18 cellular contexts compared by ENCODE assay signal in genomic region chr1:111483166-111483565, GRCh38. TPM values are rescaled to one million over a fixed set of nuclear protein-coding genes. Genes with fewer than 3 reads are reported as not detected.
"Had no signal": no experiment of that assay in that cellular context is flagged by ENCODE, and none has a peak within 500 bp of the region (broad histone marks: within the 10 kb centered on the region; RNA-seq: fewer than 3 reads in every experiment).

No MANE protein-coding gene starts in this region.

- H3K27ac Mint-ChIP-seq: activated naive CD8-positive, alpha-beta T cell treated with anti-CD3 and anti-CD28 coated beads, Interleukin-2, amount 10 ng/mL, durations not matched to agents 7 days and 5 days had no signal

- H3K9me3 Mint-ChIP-seq: activated naive CD8-positive, alpha-beta T cell treated with anti-CD3 and anti-CD28 coated beads, Interleukin-2, amount 10 ng/mL, durations not matched to agents 7 days and 5 days; naive thymus-derived CD4-positive, alpha-beta T cell had no signal

- H3K27ac ChIP-seq: parathyroid adenoma, SK-N-MC had no signal

- H3K4me3 ChIP-seq: lung, mucosa of descending colon, SK-N-MC had no signal

- H3K4me1 ChIP-seq: parathyroid adenoma had no signal

- H3K9me3 ChIP-seq: mucosa of descending colon had no signal

- H3K4me3 Mint-ChIP-seq: activated naive CD8-positive, alpha-beta T cell treated with anti-CD3 and anti-CD28 coated beads, Interleukin-2, amount 10 ng/mL, durations not matched to agents 7 days and 5 days; naive thymus-derived CD4-positive, alpha-beta T cell had no signal

- DNase-seq: activated CD4-positive, alpha-beta T cell treated with anti-CD3 and anti-CD28 coated beads, Interleukin-2, amount 50 U/mL, for 1 hour; activated CD8-positive, alpha-beta memory T cell treated with anti-CD3 and anti-CD28 coated beads for 24 hours; activated gamma-delta T cell treated with Interleukin-2 at 50 U/mL for 16 hours; activated naive CD8-positive, alpha-beta T cell treated with anti-CD3 and anti-CD28 coated beads, Interleukin-2, amount 10 ng/mL, durations not matched to agents 7 days and 5 days; caudate nucleus; left cardiac atrium; mucosa of descending colon; naive thymus-derived CD4-positive, alpha-beta T cell; stimulated activated CD4-positive, alpha-beta T cell treated with anti-CD3 and anti-CD28 coated beads, Interleukin-2, amount 100 ng/mL, for 48 hours; stimulated activated naive CD4-positive, alpha-beta T cell; substantia nigra; T-helper 9 cell; trophoblast cell had no signal

- H3K79me2 ChIP-seq: parathyroid adenoma had no signal

- H3K9ac ChIP-seq: parathyroid adenoma had no signal

RNA-seq across cellular contexts. Expression of gene ADORA3, which starts 20.3 kb away (rescaled TPM):
- total RNA-seq: renal cortical epithelial cell had no signal
- polyA plus RNA-seq: naive thymus-derived CD4-positive, alpha-beta T cell had no signal

RNA-seq across cellular contexts. Expression of gene TMIGD3, which starts 20.3 kb away (rescaled TPM):
- total RNA-seq: esophagus mucosa, renal cortical epithelial cell had no signal
- polyA plus RNA-seq: naive thymus-derived CD4-positive, alpha-beta T cell had no signal
